1 cellular context compared by ENCODE assay signal in the genomic region with DNA sequence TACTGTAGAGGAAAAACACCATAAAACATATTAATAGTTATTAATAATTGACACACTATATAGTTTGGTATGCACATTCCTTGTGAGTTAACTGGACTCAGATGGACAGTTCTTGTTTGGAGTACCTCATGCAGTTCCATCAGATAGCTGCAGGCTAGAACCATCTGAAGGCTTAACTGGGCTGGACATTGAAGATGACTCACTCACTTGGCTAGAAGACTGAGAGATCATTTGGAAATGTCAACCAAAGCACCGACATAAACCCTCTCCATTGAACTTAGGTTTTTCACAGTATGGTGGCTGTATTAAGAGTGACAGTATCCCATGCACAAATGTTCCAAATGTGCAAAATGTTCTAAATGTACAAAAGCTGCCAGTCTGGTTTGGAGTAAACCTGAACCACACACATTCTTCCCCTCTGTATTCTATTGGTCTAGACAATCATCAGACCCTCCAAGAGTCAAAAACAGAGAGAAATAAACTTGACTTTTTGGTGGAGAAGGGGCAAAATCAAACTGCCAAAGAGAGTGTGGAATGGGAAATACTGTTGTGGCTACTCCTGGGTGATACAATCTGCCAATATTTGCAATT.
TF ChIP-seq lines count a peak whose summit lies in the region.

No MANE protein-coding gene starts in this region.

TF ChIP-seq in K562, 482 proteins besides CTCF, POLR2A, EP300 and RAD21 (continued from another document and continues in another):
- TF ChIP-seq, protein P1, sequence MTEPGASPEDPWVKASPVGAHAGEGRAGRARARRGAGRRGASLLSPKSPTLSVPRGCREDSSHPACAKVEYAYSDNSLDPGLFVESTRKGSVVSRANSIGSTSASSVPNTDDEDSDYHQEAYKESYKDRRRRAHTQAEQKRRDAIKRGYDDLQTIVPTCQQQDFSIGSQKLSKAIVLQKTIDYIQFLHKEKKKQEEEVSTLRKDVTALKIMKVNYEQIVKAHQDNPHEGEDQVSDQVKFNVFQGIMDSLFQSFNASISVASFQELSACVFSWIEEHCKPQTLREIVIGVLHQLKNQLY (CRISPR knock-in tag; conservative IDR thresholded peaks at IDR 0.05) = no peak
- TF ChIP-seq DIDO1 (tag; IDR thresholded peaks at IDR 0.05; ENCODE audit: low read depth) (no peak), RBM22 (IDR thresholded peaks at IDR 0.05; ENCODE audit: low read depth, low read length, poor library complexity, severe bottlenecking) (no peak), KAT8 (IDR thresholded peaks at IDR 0.05; ENCODE audit: low read depth) (no peak), E2F3 (CRISPR knock-in tag; IDR thresholded peaks at IDR 0.05) (no peak), TSC22D4 (tag; IDR thresholded peaks at IDR 0.05) (no peak), MEIS2 (IDR thresholded peaks at IDR 0.05; ENCODE audit: partially characterized antibody) (peak; percentile 73), HDAC3 (IDR thresholded peaks at IDR 0.05; ENCODE audit: borderline replicate concordance, partially characterized antibody) (no peak), TAF1 (IDR thresholded peaks at IDR 0.05; ENCODE audit: control insufficient read depth, extremely low read depth, insufficient read depth, low read length, severe bottlenecking) (no peak), PHB2 (IDR thresholded peaks at IDR 0.05; ENCODE audit: low read depth) (no peak), RAD51 (IDR thresholded peaks at IDR 0.05; ENCODE audit: borderline replicate concordance, low read depth) (no peak), FOXM1 (IDR thresholded peaks at IDR 0.05; ENCODE audit: low read depth) (no peak), FOXM1 (CRISPR knock-in tag; IDR thresholded peaks at IDR 0.05; ENCODE audit: low read depth) (no peak), ZNF140 (CRISPR knock-in tag; IDR thresholded peaks at IDR 0.05) (no peak), SREBF2 (CRISPR knock-in tag; IDR thresholded peaks at IDR 0.05) (no peak), CBX5 (IDR thresholded peaks at IDR 0.05; ENCODE audit: borderline replicate concordance, low read depth) (no peak), ZFP36 (IDR thresholded peaks at IDR 0.05; ENCODE audit: low read depth, low read length, partially characterized antibody) (no peak), PTBP1 (IDR thresholded peaks at IDR 0.05; ENCODE audit: low read depth, low read length) (no peak), HLTF (IDR thresholded peaks at IDR 0.05) (no peak), L3MBTL2 (IDR thresholded peaks at IDR 0.05) (0 out of 2 replicates have a peak, but pooled peaks have one; percentile 18), ZNF766 (CRISPR knock-in tag; conservative IDR thresholded peaks at IDR 0.05) (0 out of 2 replicates have a peak, but pooled peaks have one; percentile 21), COPS2 (conservative IDR thresholded peaks at IDR 0.05) (no peak), ZNF316 (IDR thresholded peaks at IDR 0.05) (no peak), POLR3G (IDR thresholded peaks at IDR 0.05; ENCODE audit: extremely low read depth, insufficient read length, insufficient replicate concordance) (no peak), CXXC5 (CRISPR knock-in tag; IDR thresholded peaks at IDR 0.05) (0 out of 2 replicates have a peak, but pooled peaks have one; percentile 17), CBX8 (IDR thresholded peaks at IDR 0.05; ENCODE audit: borderline replicate concordance, extremely low read depth, low read depth, low read length, poor library complexity, severe bottlenecking) (no peak), ZNF184 (CRISPR knock-in tag; IDR thresholded peaks at IDR 0.05) (no peak), DNMT1 (IDR thresholded peaks at IDR 0.05) (no peak), XRCC4 (IDR thresholded peaks at IDR 0.05; ENCODE audit: extremely low read depth, insufficient read depth, insufficient read length) (no peak), BRD4 (IDR thresholded peaks at IDR 0.05) (no peak), HDAC1 (IDR thresholded peaks at IDR 0.05) (0 out of 4 replicates have a peak, but pooled peaks of 1 of the 2 experiments have one; percentile 24), ESRRB (CRISPR knock-in tag; IDR thresholded peaks at IDR 0.05; ENCODE audit: borderline replicate concordance) (no peak), ZNF239 (CRISPR knock-in tag; IDR thresholded peaks at IDR 0.05) (no peak), SMARCC2 (IDR thresholded peaks at IDR 0.05; ENCODE audit: low read depth) (no peak), CBX1 (IDR thresholded peaks at IDR 0.05; ENCODE audit: low read depth) (no peak), KLF13 (tag; IDR thresholded peaks at IDR 0.05; ENCODE audit: borderline replicate concordance, low read depth) (no peak), RFX5 (IDR thresholded peaks at IDR 0.05; ENCODE audit: low read depth, low read length) (no peak), KDM4B (IDR thresholded peaks at IDR 0.05; ENCODE audit: borderline replicate concordance in 2 of 2, low read depth in 1 of 2) (no peak), ZNF57 (CRISPR knock-in tag; IDR thresholded peaks at IDR 0.05) (no peak), POLR2H (tag; IDR thresholded peaks at IDR 0.05; ENCODE audit: low read depth) (no peak), SIRT6 (IDR thresholded peaks at IDR 0.05; ENCODE audit: low read depth, low read length) (no peak), NR2F6 (CRISPR knock-in tag; IDR thresholded peaks at IDR 0.05) (no peak), FOXJ2 (tag; IDR thresholded peaks at IDR 0.05) (no peak), POLR3A (IDR thresholded peaks at IDR 0.05; ENCODE audit: borderline replicate concordance, extremely low read depth, insufficient read depth, insufficient read length) (no peak)
- TF ChIP-seq, protein P2, sequence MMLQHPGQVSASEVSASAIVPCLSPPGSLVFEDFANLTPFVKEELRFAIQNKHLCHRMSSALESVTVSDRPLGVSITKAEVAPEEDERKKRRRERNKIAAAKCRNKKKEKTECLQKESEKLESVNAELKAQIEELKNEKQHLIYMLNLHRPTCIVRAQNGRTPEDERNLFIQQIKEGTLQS (IDR thresholded peaks at IDR 0.05) = peak; percentile 94
- TF ChIP-seq, protein P2 (CRISPR knock-in tag; conservative IDR thresholded peaks at IDR 0.05) = peak; percentile 88
- TF ChIP-seq, protein P3, sequence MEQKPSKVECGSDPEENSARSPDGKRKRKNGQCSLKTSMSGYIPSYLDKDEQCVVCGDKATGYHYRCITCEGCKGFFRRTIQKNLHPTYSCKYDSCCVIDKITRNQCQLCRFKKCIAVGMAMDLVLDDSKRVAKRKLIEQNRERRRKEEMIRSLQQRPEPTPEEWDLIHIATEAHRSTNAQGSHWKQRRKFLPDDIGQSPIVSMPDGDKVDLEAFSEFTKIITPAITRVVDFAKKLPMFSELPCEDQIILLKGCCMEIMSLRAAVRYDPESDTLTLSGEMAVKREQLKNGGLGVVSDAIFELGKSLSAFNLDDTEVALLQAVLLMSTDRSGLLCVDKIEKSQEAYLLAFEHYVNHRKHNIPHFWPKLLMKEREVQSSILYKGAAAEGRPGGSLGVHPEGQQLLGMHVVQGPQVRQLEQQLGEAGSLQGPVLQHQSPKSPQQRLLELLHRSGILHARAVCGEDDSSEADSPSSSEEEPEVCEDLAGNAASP (IDR thresholded peaks at IDR 0.05) = no peak
- TF ChIP-seq, protein P4, sequence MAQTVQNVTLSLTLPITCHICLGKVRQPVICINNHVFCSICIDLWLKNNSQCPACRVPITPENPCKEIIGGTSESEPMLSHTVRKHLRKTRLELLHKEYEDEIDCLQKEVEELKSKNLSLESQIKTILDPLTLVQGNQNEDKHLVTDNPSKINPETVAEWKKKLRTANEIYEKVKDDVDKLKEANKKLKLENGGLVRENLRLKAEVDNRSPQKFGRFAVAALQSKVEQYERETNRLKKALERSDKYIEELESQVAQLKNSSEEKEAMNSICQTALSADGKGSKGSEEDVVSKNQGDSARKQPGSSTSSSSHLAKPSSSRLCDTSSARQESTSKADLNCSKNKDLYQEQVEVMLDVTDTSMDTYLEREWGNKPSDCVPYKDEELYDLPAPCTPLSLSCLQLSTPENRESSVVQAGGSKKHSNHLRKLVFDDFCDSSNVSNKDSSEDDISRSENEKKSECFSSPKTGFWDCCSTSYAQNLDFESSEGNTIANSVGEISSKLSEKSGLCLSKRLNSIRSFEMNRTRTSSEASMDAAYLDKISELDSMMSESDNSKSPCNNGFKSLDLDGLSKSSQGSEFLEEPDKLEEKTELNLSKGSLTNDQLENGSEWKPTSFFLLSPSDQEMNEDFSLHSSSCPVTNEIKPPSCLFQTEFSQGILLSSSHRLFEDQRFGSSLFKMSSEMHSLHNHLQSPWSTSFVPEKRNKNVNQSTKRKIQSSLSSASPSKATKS (CRISPR knock-in tag; IDR thresholded peaks at IDR 0.05) = no peak
- TF ChIP-seq, protein P5, sequence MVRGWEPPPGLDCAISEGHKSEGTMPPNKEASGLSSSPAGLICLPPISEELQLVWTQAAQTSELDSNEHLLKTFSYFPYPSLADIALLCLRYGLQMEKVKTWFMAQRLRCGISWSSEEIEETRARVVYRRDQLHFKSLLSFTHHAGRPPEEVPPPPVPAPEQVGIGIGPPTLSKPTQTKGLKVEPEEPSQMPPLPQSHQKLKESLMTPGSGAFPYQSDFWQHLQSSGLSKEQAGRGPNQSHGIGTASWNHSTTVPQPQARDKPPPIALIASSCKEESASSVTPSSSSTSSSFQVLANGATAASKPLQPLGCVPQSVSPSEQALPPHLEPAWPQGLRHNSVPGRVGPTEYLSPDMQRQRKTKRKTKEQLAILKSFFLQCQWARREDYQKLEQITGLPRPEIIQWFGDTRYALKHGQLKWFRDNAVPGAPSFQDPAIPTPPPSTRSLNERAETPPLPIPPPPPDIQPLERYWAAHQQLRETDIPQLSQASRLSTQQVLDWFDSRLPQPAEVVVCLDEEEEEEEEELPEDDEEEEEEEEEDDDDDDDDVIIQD (CRISPR knock-in tag; IDR thresholded peaks at IDR 0.05) = no peak
- TF ChIP-seq, protein P6, sequence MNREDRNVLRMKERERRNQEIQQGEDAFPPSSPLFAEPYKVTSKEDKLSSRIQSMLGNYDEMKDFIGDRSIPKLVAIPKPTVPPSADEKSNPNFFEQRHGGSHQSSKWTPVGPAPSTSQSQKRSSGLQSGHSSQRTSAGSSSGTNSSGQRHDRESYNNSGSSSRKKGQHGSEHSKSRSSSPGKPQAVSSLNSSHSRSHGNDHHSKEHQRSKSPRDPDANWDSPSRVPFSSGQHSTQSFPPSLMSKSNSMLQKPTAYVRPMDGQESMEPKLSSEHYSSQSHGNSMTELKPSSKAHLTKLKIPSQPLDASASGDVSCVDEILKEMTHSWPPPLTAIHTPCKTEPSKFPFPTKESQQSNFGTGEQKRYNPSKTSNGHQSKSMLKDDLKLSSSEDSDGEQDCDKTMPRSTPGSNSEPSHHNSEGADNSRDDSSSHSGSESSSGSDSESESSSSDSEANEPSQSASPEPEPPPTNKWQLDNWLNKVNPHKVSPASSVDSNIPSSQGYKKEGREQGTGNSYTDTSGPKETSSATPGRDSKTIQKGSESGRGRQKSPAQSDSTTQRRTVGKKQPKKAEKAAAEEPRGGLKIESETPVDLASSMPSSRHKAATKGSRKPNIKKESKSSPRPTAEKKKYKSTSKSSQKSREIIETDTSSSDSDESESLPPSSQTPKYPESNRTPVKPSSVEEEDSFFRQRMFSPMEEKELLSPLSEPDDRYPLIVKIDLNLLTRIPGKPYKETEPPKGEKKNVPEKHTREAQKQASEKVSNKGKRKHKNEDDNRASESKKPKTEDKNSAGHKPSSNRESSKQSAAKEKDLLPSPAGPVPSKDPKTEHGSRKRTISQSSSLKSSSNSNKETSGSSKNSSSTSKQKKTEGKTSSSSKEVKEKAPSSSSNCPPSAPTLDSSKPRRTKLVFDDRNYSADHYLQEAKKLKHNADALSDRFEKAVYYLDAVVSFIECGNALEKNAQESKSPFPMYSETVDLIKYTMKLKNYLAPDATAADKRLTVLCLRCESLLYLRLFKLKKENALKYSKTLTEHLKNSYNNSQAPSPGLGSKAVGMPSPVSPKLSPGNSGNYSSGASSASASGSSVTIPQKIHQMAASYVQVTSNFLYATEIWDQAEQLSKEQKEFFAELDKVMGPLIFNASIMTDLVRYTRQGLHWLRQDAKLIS (CRISPR knock-in tag; IDR thresholded peaks at IDR 0.05) = no peak
- TF ChIP-seq, protein P7, sequence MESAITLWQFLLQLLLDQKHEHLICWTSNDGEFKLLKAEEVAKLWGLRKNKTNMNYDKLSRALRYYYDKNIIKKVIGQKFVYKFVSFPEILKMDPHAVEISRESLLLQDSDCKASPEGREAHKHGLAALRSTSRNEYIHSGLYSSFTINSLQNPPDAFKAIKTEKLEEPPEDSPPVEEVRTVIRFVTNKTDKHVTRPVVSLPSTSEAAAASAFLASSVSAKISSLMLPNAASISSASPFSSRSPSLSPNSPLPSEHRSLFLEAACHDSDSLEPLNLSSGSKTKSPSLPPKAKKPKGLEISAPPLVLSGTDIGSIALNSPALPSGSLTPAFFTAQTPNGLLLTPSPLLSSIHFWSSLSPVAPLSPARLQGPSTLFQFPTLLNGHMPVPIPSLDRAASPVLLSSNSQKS (CRISPR knock-in tag; IDR thresholded peaks at IDR 0.05) = no peak
- TF ChIP-seq, protein P8, sequence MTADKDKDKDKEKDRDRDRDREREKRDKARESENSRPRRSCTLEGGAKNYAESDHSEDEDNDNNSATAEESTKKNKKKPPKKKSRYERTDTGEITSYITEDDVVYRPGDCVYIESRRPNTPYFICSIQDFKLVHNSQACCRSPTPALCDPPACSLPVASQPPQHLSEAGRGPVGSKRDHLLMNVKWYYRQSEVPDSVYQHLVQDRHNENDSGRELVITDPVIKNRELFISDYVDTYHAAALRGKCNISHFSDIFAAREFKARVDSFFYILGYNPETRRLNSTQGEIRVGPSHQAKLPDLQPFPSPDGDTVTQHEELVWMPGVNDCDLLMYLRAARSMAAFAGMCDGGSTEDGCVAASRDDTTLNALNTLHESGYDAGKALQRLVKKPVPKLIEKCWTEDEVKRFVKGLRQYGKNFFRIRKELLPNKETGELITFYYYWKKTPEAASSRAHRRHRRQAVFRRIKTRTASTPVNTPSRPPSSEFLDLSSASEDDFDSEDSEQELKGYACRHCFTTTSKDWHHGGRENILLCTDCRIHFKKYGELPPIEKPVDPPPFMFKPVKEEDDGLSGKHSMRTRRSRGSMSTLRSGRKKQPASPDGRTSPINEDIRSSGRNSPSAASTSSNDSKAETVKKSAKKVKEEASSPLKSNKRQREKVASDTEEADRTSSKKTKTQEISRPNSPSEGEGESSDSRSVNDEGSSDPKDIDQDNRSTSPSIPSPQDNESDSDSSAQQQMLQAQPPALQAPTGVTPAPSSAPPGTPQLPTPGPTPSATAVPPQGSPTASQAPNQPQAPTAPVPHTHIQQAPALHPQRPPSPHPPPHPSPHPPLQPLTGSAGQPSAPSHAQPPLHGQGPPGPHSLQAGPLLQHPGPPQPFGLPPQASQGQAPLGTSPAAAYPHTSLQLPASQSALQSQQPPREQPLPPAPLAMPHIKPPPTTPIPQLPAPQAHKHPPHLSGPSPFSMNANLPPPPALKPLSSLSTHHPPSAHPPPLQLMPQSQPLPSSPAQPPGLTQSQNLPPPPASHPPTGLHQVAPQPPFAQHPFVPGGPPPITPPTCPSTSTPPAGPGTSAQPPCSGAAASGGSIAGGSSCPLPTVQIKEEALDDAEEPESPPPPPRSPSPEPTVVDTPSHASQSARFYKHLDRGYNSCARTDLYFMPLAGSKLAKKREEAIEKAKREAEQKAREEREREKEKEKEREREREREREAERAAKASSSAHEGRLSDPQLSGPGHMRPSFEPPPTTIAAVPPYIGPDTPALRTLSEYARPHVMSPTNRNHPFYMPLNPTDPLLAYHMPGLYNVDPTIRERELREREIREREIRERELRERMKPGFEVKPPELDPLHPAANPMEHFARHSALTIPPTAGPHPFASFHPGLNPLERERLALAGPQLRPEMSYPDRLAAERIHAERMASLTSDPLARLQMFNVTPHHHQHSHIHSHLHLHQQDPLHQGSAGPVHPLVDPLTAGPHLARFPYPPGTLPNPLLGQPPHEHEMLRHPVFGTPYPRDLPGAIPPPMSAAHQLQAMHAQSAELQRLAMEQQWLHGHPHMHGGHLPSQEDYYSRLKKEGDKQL (CRISPR knock-in tag; IDR thresholded peaks at IDR 0.05; ENCODE audit: borderline replicate concordance) = no peak
